17 cellular contexts compared by ENCODE assay signal in the genomic region with DNA sequence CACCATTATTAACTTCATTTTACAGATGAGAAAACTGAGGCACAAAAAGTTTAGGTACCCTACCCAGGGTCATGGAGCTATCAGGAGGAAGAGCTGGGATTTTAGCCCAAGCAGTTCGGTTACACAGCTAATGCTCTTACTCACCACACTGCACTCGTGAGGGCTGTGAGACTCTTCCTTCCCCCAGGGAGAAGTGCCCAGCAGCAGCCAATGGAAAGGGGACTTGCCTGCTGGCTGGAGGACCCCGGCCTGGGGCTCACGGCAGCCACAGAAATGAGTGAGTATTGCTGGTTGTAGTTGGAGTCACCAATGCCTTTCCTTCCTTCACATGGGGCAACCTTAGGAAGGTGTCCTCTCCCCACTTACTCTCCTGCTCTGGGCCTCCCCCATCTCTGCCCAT. TPM values are rescaled to one million over a fixed set of nuclear protein-coding genes. Genes with fewer than 3 reads are reported as not detected.
DNase-seq lines count a peak whose midpoint lies in the region; ATAC-seq and TF ChIP-seq lines count a peak whose summit lies in the region.
"Had no signal": no experiment of that assay in that cellular context is flagged by ENCODE, and none has a peak within 500 bp of the region (broad histone marks: within the 10 kb centered on the region; RNA-seq: fewer than 3 reads in every experiment).

No MANE protein-coding gene starts in this region.

- H3K27ac Mint-ChIP-seq in activated naive CD4-positive, alpha-beta T cell treated with anti-CD3 and anti-CD28 coated beads, Interleukin-2, amount 10 ng/mL, durations not matched to agents 7 days and 5 days = peak overlapping the region; percentile 93
- H3K27ac Mint-ChIP-seq in T-cell = peak overlapping the region; percentile 97
- H3K27ac Mint-ChIP-seq in central memory CD8-positive, alpha-beta T cell (ENCODE audit: low read depth) = peak overlapping the region; percentile 95

- H3K9me3 ChIP-seq in gastroesophageal sphincter = no peaks in the 10 kb centered on the region
- H3K9me3 ChIP-seq: gastrocnemius medialis, right lobe of liver had no signal

- CTCF ChIA-PET in activated naive CD4-positive, alpha-beta T cell treated with anti-CD3 and anti-CD28 coated beads, Interleukin-2, amount 10 ng/mL, durations not matched to agents 7 days and 5 days (lab: Charles Lee) = interaction anchor here (2.4 kb wide), 1 partner anchor 79 kb away, joined by 8 read pairs; a partner anchor contains a TSS
- CTCF ChIA-PET in T-cell (lab: Charles Lee) = no interaction called here

- no peak for TF ChIP-seq EP300 in gastroesophageal sphincter (IDR thresholded peaks at IDR 0.05)

- TF ChIP-seq CTCF in gastroesophageal sphincter (IDR thresholded peaks at IDR 0.05) = no peak

- no peaks in the 10 kb centered on the region for H3K9me3 Mint-ChIP-seq in activated naive CD4-positive, alpha-beta T cell treated with anti-CD3 and anti-CD28 coated beads, Interleukin-2, amount 10 ng/mL, durations not matched to agents 7 days and 5 days
- H3K9me3 Mint-ChIP-seq in T-cell = no peaks in the 10 kb centered on the region
- H3K9me3 Mint-ChIP-seq in central memory CD8-positive, alpha-beta T cell = no peaks in the 10 kb centered on the region

- no peak overlapping the region for H3K4me3 Mint-ChIP-seq in activated naive CD4-positive, alpha-beta T cell treated with anti-CD3 and anti-CD28 coated beads, Interleukin-2, amount 10 ng/mL, durations not matched to agents 7 days and 5 days
- H3K4me3 Mint-ChIP-seq in T-cell = peak overlapping the region in 1 of 3 donors; percentile 70
- no peak overlapping the region for H3K4me3 Mint-ChIP-seq in central memory CD8-positive, alpha-beta T cell

- no peaks in the 10 kb centered on the region for H3K27me3 ChIP-seq in gastroesophageal sphincter
- H3K27me3 ChIP-seq: gastrocnemius medialis, right lobe of liver had no signal

- peaks cover 9% of the 10 kb centered on the region for H3K36me3 Mint-ChIP-seq in activated naive CD4-positive, alpha-beta T cell treated with anti-CD3 and anti-CD28 coated beads, Interleukin-2, amount 10 ng/mL, durations not matched to agents 7 days and 5 days
- H3K36me3 Mint-ChIP-seq in T-cell = no peaks in the 10 kb centered on the region
- H3K36me3 Mint-ChIP-seq in central memory CD8-positive, alpha-beta T cell (ENCODE audit: insufficient read depth) = peaks cover 9% of the 10 kb centered on the region

- no peak overlapping the region for H3K4me3 ChIP-seq in gastroesophageal sphincter
- H3K4me3 ChIP-seq: gastrocnemius medialis, right lobe of liver had no signal

- ATAC-seq in T-cell (replicated peaks in 1 of 4) (no peak), gastroesophageal sphincter (no peak), HG03521 (IDR thresholded peaks at IDR 0.05; ENCODE audit: unreplicated experiment) (no peak)
- ATAC-seq in central memory CD8-positive, alpha-beta T cell (replicated peaks; ENCODE audit: extremely low read depth, poor library complexity, severe bottlenecking) = no peak
- ATAC-seq: gastrocnemius medialis, right lobe of liver had no signal

- H3K4me1 ChIP-seq in gastroesophageal sphincter = peaks cover 0 to 28% (median 6%) of the 10 kb centered on the region in 3 donors

- no peak for DNase-seq in activated naive CD4-positive, alpha-beta T cell treated with anti-CD3 and anti-CD28 coated beads, Interleukin-2, amount 10 ng/mL, durations not matched to agents 7 days and 5 days
- DNase-seq in activated naive CD4-positive, alpha-beta T cell treated with anti-CD3 and anti-CD28 coated beads, Interleukin-2, amount 50 U/mL, for 16 hours = no peak
- no peak for DNase-seq in T-cell
- no peak for DNase-seq in central memory CD8-positive, alpha-beta T cell (ENCODE audit: low spot score in 2 of 2)
- DNase-seq in substantia nigra (lab: John Stamatoyannopoulos, UW) = no peak
- DNase-seq in cerebellar nuclear complex (lab: John Stamatoyannopoulos, UW) = no peak
- DNase-seq: activated CD4-positive, CD25-positive, alpha-beta regulatory T cell treated with anti-CD3 and anti-CD28 coated beads, Interleukin-2, amount 50 U/mL, for 72 hours; cortex of kidney; gastrocnemius medialis; NCI-H187; NCI-H446 treated with DMSO at 0.1 percent for 48 hours; occipital lobe; right lobe of liver; SHP77 had no signal

- H3K27ac ChIP-seq in substantia nigra (ENCODE audit: low read depth, low read length, poor library complexity, severe bottlenecking) (peak overlapping the region; percentile 17), gastroesophageal sphincter (no peak overlapping the region)
- H3K27ac ChIP-seq: epithelial cell of prostate, gastrocnemius medialis had no signal

- peaks cover 42% of the 10 kb centered on the region for H3K27me3 Mint-ChIP-seq in activated naive CD4-positive, alpha-beta T cell treated with anti-CD3 and anti-CD28 coated beads, Interleukin-2, amount 10 ng/mL, durations not matched to agents 7 days and 5 days
- peaks cover 0 to 4% of the 10 kb centered on the region in 2 donors for H3K27me3 Mint-ChIP-seq in T-cell
- no peaks in the 10 kb centered on the region for H3K27me3 Mint-ChIP-seq in central memory CD8-positive, alpha-beta T cell

- WGBS in gastroesophageal sphincter (ENCODE audit: low coverage in 1 of 2), 2 donors = no CpG with 5 or more reads among the region's 4 CpGs

- peaks cover 49% of the 10 kb centered on the region for H3K4me1 Mint-ChIP-seq in activated naive CD4-positive, alpha-beta T cell treated with anti-CD3 and anti-CD28 coated beads, Interleukin-2, amount 10 ng/mL, durations not matched to agents 7 days and 5 days
- peaks cover 40 to 45% (median 41%) of the 10 kb centered on the region in 3 donors for H3K4me1 Mint-ChIP-seq in T-cell
- peaks cover 35% of the 10 kb centered on the region for H3K4me1 Mint-ChIP-seq in central memory CD8-positive, alpha-beta T cell

- H3K36me3 ChIP-seq in gastroesophageal sphincter = no peaks in the 10 kb centered on the region
- H3K36me3 ChIP-seq: gastrocnemius medialis, right lobe of liver had no signal

- POLR2A ChIA-PET in T-cell (lab: Charles Lee) = no interaction called here

- TF ChIP-seq POLR2A in gastroesophageal sphincter (IDR thresholded peaks at IDR 0.05) = no peak

RNA-seq across cellular contexts. Expression of a gene that starts 5.1 kb away (rescaled TPM):
- total RNA-seq in T-cell (1 to 10 TPM; 4.8 to 9.5 (median 8.3) TPM), gastroesophageal sphincter (10 to 100 TPM; 29.6 to 50.8 (median 45.9) TPM)
